In genomic region chr15:100866386-100867330, GRCh38 we compare ENCODE assay signal across 2 cellular contexts.
TF ChIP-seq lines count a peak whose summit lies in the region.

No MANE protein-coding gene starts in this region.

TF ChIP-seq in A549, 52 proteins besides CTCF, POLR2A, EP300 and RAD21:
- no peak for TF ChIP-seq ZNF302 (CRISPR knock-in tag; IDR thresholded peaks at IDR 0.05)
- TF ChIP-seq PBX3 (IDR thresholded peaks at IDR 0.05) = no peak
- TF ChIP-seq, protein P1, sequence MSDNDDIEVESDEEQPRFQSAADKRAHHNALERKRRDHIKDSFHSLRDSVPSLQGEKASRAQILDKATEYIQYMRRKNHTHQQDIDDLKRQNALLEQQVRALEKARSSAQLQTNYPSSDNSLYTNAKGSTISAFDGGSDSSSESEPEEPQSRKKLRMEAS (IDR thresholded peaks at IDR 0.05) = no peak
- TF ChIP-seq MAFK (IDR thresholded peaks at IDR 0.05; ENCODE audit: partially characterized antibody) = peak; percentile 86
- TF ChIP-seq NFE2L2 (conservative IDR thresholded peaks at IDR 0.05; ENCODE audit: low read length) = peak; percentile 86
- TF ChIP-seq HDAC2 (IDR thresholded peaks at IDR 0.05) = no peak

TF ChIP-seq in IMR-90, 13 proteins besides CTCF, POLR2A, EP300 and RAD21:
- TF ChIP-seq SMC3 (IDR thresholded peaks at IDR 0.05; ENCODE audit: low read depth, low read length) (no peak), NFE2L2 (IDR thresholded peaks at IDR 0.05; ENCODE audit: low read depth, low read length) (peak; percentile 90)
